Comparison of ENCODE assay signal across 1 cellular context in genomic region chr6:3232017-3232838, GRCh38.
TF ChIP-seq lines count a peak whose summit lies in the region.

No MANE protein-coding gene starts in this region.

TF ChIP-seq in GM12878, 131 proteins besides CTCF, POLR2A, EP300 and RAD21:
- TF ChIP-seq RCOR1 (conservative IDR thresholded peaks at IDR 0.05; ENCODE audit: low read depth, low read length) (no peak), IRF3 (IDR thresholded peaks at IDR 0.05) (no peak)
